Comparison of ENCODE assay signal across 1 cellular context in genomic region chr2:27322766-27323591, GRCh38.
TF ChIP-seq lines count a peak whose summit lies in the region.

MPV17 (minus strand) TSS chr2:27323097; CDS start chr2:27322517, 580 bp downstream.

TF ChIP-seq in HepG2, 621 proteins besides CTCF, POLR2A, EP300 and RAD21 (continued from another document and continues in another):
- TF ChIP-seq, protein P1, sequence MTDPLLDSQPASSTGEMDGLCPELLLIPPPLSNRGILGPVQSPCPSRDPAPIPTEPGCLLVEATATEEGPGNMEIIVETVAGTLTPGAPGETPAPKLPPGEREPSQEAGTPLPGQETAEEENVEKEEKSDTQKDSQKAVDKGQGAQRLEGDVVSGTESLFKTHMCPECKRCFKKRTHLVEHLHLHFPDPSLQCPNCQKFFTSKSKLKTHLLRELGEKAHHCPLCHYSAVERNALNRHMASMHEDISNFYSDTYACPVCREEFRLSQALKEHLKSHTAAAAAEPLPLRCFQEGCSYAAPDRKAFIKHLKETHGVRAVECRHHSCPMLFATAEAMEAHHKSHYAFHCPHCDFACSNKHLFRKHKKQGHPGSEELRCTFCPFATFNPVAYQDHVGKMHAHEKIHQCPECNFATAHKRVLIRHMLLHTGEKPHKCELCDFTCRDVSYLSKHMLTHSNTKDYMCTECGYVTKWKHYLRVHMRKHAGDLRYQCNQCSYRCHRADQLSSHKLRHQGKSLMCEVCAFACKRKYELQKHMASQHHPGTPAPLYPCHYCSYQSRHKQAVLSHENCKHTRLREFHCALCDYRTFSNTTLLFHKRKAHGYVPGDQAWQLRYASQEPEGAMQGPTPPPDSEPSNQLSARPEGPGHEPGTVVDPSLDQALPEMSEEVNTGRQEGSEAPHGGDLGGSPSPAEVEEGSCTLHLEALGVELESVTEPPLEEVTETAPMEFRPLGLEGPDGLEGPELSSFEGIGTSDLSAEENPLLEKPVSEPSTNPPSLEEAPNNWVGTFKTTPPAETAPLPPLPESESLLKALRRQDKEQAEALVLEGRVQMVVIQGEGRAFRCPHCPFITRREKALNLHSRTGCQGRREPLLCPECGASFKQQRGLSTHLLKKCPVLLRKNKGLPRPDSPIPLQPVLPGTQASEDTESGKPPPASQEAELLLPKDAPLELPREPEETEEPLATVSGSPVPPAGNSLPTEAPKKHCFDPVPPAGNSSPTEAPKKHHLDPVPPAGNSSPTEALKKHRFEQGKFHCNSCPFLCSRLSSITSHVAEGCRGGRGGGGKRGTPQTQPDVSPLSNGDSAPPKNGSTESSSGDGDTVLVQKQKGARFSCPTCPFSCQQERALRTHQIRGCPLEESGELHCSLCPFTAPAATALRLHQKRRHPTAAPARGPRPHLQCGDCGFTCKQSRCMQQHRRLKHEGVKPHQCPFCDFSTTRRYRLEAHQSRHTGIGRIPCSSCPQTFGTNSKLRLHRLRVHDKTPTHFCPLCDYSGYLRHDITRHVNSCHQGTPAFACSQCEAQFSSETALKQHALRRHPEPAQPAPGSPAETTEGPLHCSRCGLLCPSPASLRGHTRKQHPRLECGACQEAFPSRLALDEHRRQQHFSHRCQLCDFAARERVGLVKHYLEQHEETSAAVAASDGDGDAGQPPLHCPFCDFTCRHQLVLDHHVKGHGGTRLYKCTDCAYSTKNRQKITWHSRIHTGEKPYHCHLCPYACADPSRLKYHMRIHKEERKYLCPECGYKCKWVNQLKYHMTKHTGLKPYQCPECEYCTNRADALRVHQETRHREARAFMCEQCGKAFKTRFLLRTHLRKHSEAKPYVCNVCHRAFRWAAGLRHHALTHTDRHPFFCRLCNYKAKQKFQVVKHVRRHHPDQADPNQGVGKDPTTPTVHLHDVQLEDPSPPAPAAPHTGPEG (CRISPR knock-in tag; IDR thresholded peaks at IDR 0.05), result 0 out of 2 replicates have a peak, but pooled peaks have one; percentile 75
- TF ChIP-seq, protein P2, sequence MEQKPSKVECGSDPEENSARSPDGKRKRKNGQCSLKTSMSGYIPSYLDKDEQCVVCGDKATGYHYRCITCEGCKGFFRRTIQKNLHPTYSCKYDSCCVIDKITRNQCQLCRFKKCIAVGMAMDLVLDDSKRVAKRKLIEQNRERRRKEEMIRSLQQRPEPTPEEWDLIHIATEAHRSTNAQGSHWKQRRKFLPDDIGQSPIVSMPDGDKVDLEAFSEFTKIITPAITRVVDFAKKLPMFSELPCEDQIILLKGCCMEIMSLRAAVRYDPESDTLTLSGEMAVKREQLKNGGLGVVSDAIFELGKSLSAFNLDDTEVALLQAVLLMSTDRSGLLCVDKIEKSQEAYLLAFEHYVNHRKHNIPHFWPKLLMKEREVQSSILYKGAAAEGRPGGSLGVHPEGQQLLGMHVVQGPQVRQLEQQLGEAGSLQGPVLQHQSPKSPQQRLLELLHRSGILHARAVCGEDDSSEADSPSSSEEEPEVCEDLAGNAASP (CRISPR knock-in tag; IDR thresholded peaks at IDR 0.05; ENCODE audit: borderline replicate concordance), result peak; percentile 43
- TF ChIP-seq HBP1 (CRISPR knock-in tag; IDR thresholded peaks at IDR 0.05; ENCODE audit: low read depth) (peak; percentile 96), JUND (CRISPR knock-in tag; IDR thresholded peaks at IDR 0.05) (no peak; the same call in 1 of the 2 replicates), SOX5 (CRISPR knock-in tag; IDR thresholded peaks at IDR 0.05; ENCODE audit: borderline replicate concordance) (no peak), NR2F6 (IDR thresholded peaks at IDR 0.05) (no peak), NR2F6 (CRISPR knock-in tag; IDR thresholded peaks at IDR 0.05) (no peak), ATF6 (CRISPR knock-in tag; conservative IDR thresholded peaks at IDR 0.05) (peak; percentile 72; the same call in 1 of the 2 replicates), ZNF619 (CRISPR knock-in tag; IDR thresholded peaks at IDR 0.05) (peak; percentile 96), AGO2 (optimal IDR thresholded peaks at IDR 0.05; ENCODE audit: low read depth, low read length) (peak; percentile 100), NRL (CRISPR knock-in tag; IDR thresholded peaks at IDR 0.05; ENCODE audit: borderline replicate concordance) (peak; percentile 97), ZNF12 (CRISPR knock-in tag; IDR thresholded peaks at IDR 0.05) (0 out of 2 replicates have a peak, but pooled peaks have one; percentile 10), ZNF460 (CRISPR knock-in tag; IDR thresholded peaks at IDR 0.05; ENCODE audit: borderline replicate concordance) (no peak), FOXC1 (CRISPR knock-in tag; IDR thresholded peaks at IDR 0.05; ENCODE audit: borderline replicate concordance) (peak; percentile 95; the same call in 1 of the 2 replicates), MBNL3 (CRISPR knock-in tag; conservative IDR thresholded peaks at IDR 0.05) (no peak), KMT2A (CRISPR knock-in tag; IDR thresholded peaks at IDR 0.05) (peak; percentile 50), CBX5 (CRISPR knock-in tag; IDR thresholded peaks at IDR 0.05; ENCODE audit: borderline replicate concordance) (no peak; the same call in 1 of the 2 replicates), CBX1 (IDR thresholded peaks at IDR 0.05; ENCODE audit: low read depth) (peak; percentile 96), ZNF629 (CRISPR knock-in tag; conservative IDR thresholded peaks at IDR 0.05) (no peak; the same call in 1 of the 2 replicates), CCDC6 (CRISPR knock-in tag; IDR thresholded peaks at IDR 0.05) (no peak), ZNF713 (CRISPR knock-in tag; IDR thresholded peaks at IDR 0.05) (no peak; the same call in 1 of the 2 replicates), CEBPG (CRISPR knock-in tag; IDR thresholded peaks at IDR 0.05) (peak; percentile 84), ZNF780A (CRISPR knock-in tag; IDR thresholded peaks at IDR 0.05) (0 out of 2 replicates have a peak, but pooled peaks have one; percentile 35), SSRP1 (CRISPR knock-in tag; IDR thresholded peaks at IDR 0.05) (peak; percentile 79; the same call in 1 of the 2 replicates), ZMYM4 (CRISPR knock-in tag; IDR thresholded peaks at IDR 0.05) (peak; percentile 91), ZFAT (CRISPR knock-in tag; conservative IDR thresholded peaks at IDR 0.05) (0 out of 2 replicates have a peak, but pooled peaks have one; percentile 59), HNF4G (IDR thresholded peaks at IDR 0.05; ENCODE audit: borderline replicate concordance, low read depth, low read length) (0 out of 2 replicates have a peak, but pooled peaks have one; percentile 18), HNF4G (CRISPR knock-in tag; IDR thresholded peaks at IDR 0.05; ENCODE audit: borderline replicate concordance, low read depth) (no peak; the same call in 1 of the 2 replicates), ZNF280D (CRISPR knock-in tag; IDR thresholded peaks at IDR 0.05) (0 out of 2 replicates have a peak, but pooled peaks have one; percentile 36), ZNF724P (CRISPR knock-in tag; IDR thresholded peaks at IDR 0.05; ENCODE audit: borderline replicate concordance) (no peak), ARNT2 (CRISPR knock-in tag; IDR thresholded peaks at IDR 0.05; ENCODE audit: low read depth) (peak; percentile 82), ZBTB42 (CRISPR knock-in tag; IDR thresholded peaks at IDR 0.05) (0 out of 2 replicates have a peak, but pooled peaks have one; percentile 60), ZSCAN21 (CRISPR knock-in tag; IDR thresholded peaks at IDR 0.05; ENCODE audit: borderline replicate concordance) (peak; percentile 97), ZNF431 (CRISPR knock-in tag; IDR thresholded peaks at IDR 0.05; ENCODE audit: borderline replicate concordance, low read depth) (0 out of 2 replicates have a peak, but pooled peaks have one; percentile 65), NONO (IDR thresholded peaks at IDR 0.05) (no peak), NONO (CRISPR knock-in tag; conservative IDR thresholded peaks at IDR 0.05) (peak; percentile 95), ADNP (CRISPR knock-in tag; IDR thresholded peaks at IDR 0.05) (no peak), MXI1 (IDR thresholded peaks at IDR 0.05; ENCODE audit: borderline replicate concordance, low read depth, low read length) (peak; percentile 95; the same call in 2 of the 3 replicates), DR1 (CRISPR knock-in tag; IDR thresholded peaks at IDR 0.05) (peak; percentile 93), DMAP1 (CRISPR knock-in tag; IDR thresholded peaks at IDR 0.05) (peak; percentile 93; the same call in 1 of the 2 replicates), NFE2 (CRISPR knock-in tag; IDR thresholded peaks at IDR 0.05) (peak; percentile 10; the same call in 1 of the 2 replicates)
- TF ChIP-seq, protein P3, sequence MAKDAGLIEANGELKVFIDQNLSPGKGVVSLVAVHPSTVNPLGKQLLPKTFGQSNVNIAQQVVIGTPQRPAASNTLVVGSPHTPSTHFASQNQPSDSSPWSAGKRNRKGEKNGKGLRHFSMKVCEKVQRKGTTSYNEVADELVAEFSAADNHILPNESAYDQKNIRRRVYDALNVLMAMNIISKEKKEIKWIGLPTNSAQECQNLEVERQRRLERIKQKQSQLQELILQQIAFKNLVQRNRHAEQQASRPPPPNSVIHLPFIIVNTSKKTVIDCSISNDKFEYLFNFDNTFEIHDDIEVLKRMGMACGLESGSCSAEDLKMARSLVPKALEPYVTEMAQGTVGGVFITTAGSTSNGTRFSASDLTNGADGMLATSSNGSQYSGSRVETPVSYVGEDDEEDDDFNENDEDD (CRISPR knock-in tag; IDR thresholded peaks at IDR 0.05; ENCODE audit: borderline replicate concordance), result peak; percentile 93
- TF ChIP-seq, protein P4, sequence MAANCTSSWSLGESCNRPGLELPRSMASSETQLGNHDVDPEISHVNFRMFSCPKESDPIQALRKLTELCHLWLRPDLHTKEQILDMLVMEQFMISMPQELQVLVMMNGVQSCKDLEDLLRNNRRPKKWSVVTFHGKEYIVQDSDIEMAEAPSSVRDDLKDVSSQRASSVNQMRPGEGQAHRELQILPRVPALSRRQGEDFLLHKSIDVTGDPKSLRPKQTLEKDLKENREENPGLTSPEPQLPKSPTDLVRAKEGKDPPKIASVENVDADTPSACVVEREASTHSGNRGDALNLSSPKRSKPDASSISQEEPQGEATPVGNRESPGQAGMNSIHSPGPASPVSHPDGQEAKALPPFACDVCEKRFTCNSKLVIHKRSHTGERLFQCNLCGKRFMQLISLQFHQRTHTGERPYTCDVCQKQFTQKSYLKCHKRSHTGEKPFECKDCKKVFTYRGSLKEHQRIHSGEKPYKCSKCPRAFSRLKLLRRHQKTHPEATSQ (CRISPR knock-in tag; IDR thresholded peaks at IDR 0.05; ENCODE audit: borderline replicate concordance), result 0 out of 2 replicates have a peak, but pooled peaks have one; percentile 22
- TF ChIP-seq, protein P5, sequence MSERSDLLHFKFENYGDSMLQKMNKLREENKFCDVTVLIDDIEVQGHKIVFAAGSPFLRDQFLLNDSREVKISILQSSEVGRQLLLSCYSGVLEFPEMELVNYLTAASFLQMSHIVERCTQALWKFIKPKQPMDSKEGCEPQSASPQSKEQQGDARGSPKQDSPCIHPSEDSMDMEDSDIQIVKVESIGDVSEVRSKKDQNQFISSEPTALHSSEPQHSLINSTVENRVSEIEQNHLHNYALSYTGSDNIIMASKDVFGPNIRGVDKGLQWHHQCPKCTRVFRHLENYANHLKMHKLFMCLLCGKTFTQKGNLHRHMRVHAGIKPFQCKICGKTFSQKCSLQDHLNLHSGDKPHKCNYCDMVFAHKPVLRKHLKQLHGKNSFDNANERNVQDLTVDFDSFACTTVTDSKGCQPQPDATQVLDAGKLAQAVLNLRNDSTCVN (CRISPR knock-in tag; IDR thresholded peaks at IDR 0.05; ENCODE audit: borderline replicate concordance), result 0 out of 2 replicates have a peak, but pooled peaks have one; percentile 45
